In the genomic region with DNA sequence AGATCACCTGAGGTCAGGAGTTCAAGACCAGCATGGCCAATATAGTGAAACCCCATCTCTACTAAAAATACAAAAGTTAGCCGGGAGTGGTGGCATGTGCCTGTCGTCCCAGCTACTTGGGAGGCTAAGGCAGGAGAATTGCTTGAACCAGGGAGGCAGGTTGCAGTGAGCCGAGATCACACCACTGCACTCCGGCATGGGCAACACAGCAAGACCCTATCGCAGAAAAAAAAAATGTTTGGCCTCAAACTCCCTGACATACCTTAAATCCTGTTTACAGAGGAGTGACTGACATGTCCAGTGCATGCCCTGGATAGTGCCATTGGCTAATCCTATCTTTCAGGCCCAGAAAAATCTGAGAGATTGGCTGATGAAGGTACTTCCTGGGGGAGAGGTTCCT, we compare ENCODE assay signal across 22 cellular contexts. TPM values are rescaled to one million over a fixed set of nuclear protein-coding genes. Genes with fewer than 3 reads are reported as not detected.
DNase-seq lines count a peak whose midpoint lies in the region; ATAC-seq, FAIRE-seq and TF ChIP-seq lines count a peak whose summit lies in the region.
"Had no signal": no experiment of that assay in that cellular context is flagged by ENCODE, and none has a peak within 500 bp of the region (broad histone marks: within the 10 kb centered on the region; RNA-seq: fewer than 3 reads in every experiment).

No MANE protein-coding gene starts in this region.

- 89% methylated on average over 5 of the region's 5 CpGs for WGBS in HepG2 (ENCODE audit: low lambda C conversion rate)
- WGBS in right lobe of liver (ENCODE audit: insufficient coverage, low coverage, low lambda C conversion rate, missing lambda C conversion rate), result 80% methylated on average over 1 of the region's 5 CpGs

- in situ Hi-C loops in HepG2 (cut with HindIII; ENCODE audit: extremely low pct_ligation_motif_present, low pct_unique_long_range_greater_than_20kb), result no loop called here

- POLR2A ChIA-PET in HepG2 (lab: Yijun Ruan, JAX), result no interaction called here
- POLR2A ChIA-PET in WTC11 (lab: Charles Lee), result no interaction called here

- H3K27ac Mint-ChIP-seq in WTC11 (no peak overlapping the region), neural crest cell (ENCODE audit: unreplicated experiment) (peak overlapping the region; percentile 75)
- H3K27ac Mint-ChIP-seq: B cell; CD4-positive, alpha-beta T cell; CD8-positive, alpha-beta T cell had no signal

- TF ChIP-seq CTCF in HepG2 (CRISPR knock-in tag; IDR thresholded peaks at IDR 0.05) (no peak), right lobe of liver (IDR thresholded peaks at IDR 0.05) (no peak), WTC11 (IDR thresholded peaks at IDR 0.05) (no peak), neural crest cell (conservative IDR thresholded peaks at IDR 0.05) (no peak)

- BruUV-seq in HepG2 (replicated peaks; lab: Mats Ljungman, UMichigan), result no TSS peak

- H3K27me3 Mint-ChIP-seq in WTC11 (ENCODE audit: low read depth) (peaks cover 10% of the 10 kb centered on the region), neural crest cell (ENCODE audit: low read depth) (peaks cover 10% of the 10 kb centered on the region)
- H3K27me3 Mint-ChIP-seq: B cell had no signal

- H4K20me1 ChIP-seq in HepG2 (ENCODE audit: insufficient read depth, low read length), result no peaks in the 10 kb centered on the region

- TF ChIP-seq EP300 in HepG2 (IDR thresholded peaks at IDR 0.05; ENCODE audit: low read depth in 2 of 2, low read length in 2 of 2) (no peak), HepG2 (CRISPR knock-in tag; IDR thresholded peaks at IDR 0.05; ENCODE audit: borderline replicate concordance) (no peak)

- H3K4me2 ChIP-seq in HepG2 (ENCODE audit: low read depth, low read length), result no peak overlapping the region
- H3K4me2 ChIP-seq: A549; BLaER1 treated with 17β-estradiol and CSF1 and Interleukin-3, amounts not matched to agents 10 nM and 100 nM had no signal

- H3K4me3 Mint-ChIP-seq in WTC11 (no peak overlapping the region), neural crest cell (no peak overlapping the region)
- H3K4me3 Mint-ChIP-seq: B cell; CD4-positive, alpha-beta T cell; CD8-positive, alpha-beta T cell had no signal

- H3K9me3 Mint-ChIP-seq in WTC11 (no peaks in the 10 kb centered on the region), neural crest cell (no peaks in the 10 kb centered on the region)
- H3K9me3 Mint-ChIP-seq: CD4-positive, alpha-beta T cell; CD8-positive, alpha-beta T cell had no signal

- CTCF ChIA-PET in HepG2 (lab: Yijun Ruan, JAX; ENCODE audit: low intra/inter-chr PET ratio, low total read pairs), result no interaction called here
- CTCF ChIA-PET in WTC11 (lab: Charles Lee), result no interaction called here

- intact Hi-C loops in HepG2 (cut with micrococcal nuclease; ENCODE audit: unreplicated experiment) (no loop called here), right lobe of liver (cut with DNase I) (no loop called here)

- H3K9ac ChIP-seq in HepG2 (ENCODE audit: insufficient read depth, low read depth, low read length), result no peak overlapping the region
- H3K9ac ChIP-seq: BLaER1 treated with 17β-estradiol and CSF1 and Interleukin-3, amounts not matched to agents 10 nM and 100 nM had no signal

- H3K4me3 ChIP-seq in HepG2 (replicated peaks in 1 of 3; ENCODE audit: insufficient read depth in 1 of 3, low read depth in 2 of 3, low read length in 3 of 3) (no peak overlapping the region), right lobe of liver (no peak overlapping the region)
- H3K4me3 ChIP-seq: A549; BLaER1 treated with 17β-estradiol and CSF1 and Interleukin-3, amounts not matched to agents 10 nM and 100 nM had no signal

- H3K27ac ChIP-seq in HepG2 (ENCODE audit: extremely low read length, insufficient read depth, low read length) (no peak overlapping the region), right lobe of liver (no peak overlapping the region)
- H3K27ac ChIP-seq: 22Rv1; A549; BLaER1 treated with 17β-estradiol and CSF1 and Interleukin-3, amounts not matched to agents 10 nM and 100 nM; C4-2B had no signal

- no peaks in the 10 kb centered on the region for H3K9me3 ChIP-seq in HepG2 (ENCODE audit: low read length)
- no peaks in the 10 kb centered on the region for H3K9me3 ChIP-seq in right lobe of liver
- H3K9me3 ChIP-seq: A549; BLaER1 treated with 17β-estradiol and CSF1 and Interleukin-3, amounts not matched to agents 10 nM and 100 nM; Caco-2 had no signal

- no peaks in the 10 kb centered on the region for H3K27me3 ChIP-seq in HepG2 (ENCODE audit: control insufficient read depth in 1 of 2, insufficient read depth in 2 of 2, low read length in 2 of 2)
- H3K27me3 ChIP-seq in right lobe of liver, result no peaks in the 10 kb centered on the region
- H3K27me3 ChIP-seq: BLaER1 treated with 17β-estradiol and CSF1 and Interleukin-3, amounts not matched to agents 10 nM and 100 nM had no signal

- no peaks in the 10 kb centered on the region for H3K4me1 ChIP-seq in HepG2 (ENCODE audit: insufficient read depth, low read length)
- H3K4me1 ChIP-seq in right lobe of liver, result no peaks in the 10 kb centered on the region
- H3K4me1 ChIP-seq: A549, Caco-2 had no signal

- ATAC-seq in HepG2, result no peak
- no peak for ATAC-seq in right lobe of liver
- no peak for ATAC-seq in WTC11
- no peak for ATAC-seq in HG03378 (IDR thresholded peaks at IDR 0.05; ENCODE audit: unreplicated experiment)
- ATAC-seq: CD8-positive, alpha-beta T cell had no signal

- DNase-seq in HepG2 (ENCODE audit: low spot score) (no peak), right lobe of liver (no peak), WTC11 (ENCODE audit: low spot score) (no peak), neural crest cell (ENCODE audit: low read depth, low spot score) (no peak)
- no peak for DNase-seq in activated naive CD4-positive, alpha-beta T cell treated with anti-CD3 and anti-CD28 coated beads, Interleukin-2, amount 50 U/mL, for 16 hours
- DNase-seq in stimulated activated naive CD4-positive, alpha-beta T cell treated with Interleukin-2 at 50 U/mL for 16 hours (lab: John Stamatoyannopoulos, UW), result no peak
- DNase-seq: Caco-2; Calu3; CD4-positive, alpha-beta T cell; CD8-positive, alpha-beta T cell; DMS79 treated with DMSO at 0.1 percent for 48 hours; GF-D8 had no signal

- no peak overlapping the region for H2AFZ ChIP-seq in HepG2 (ENCODE audit: low read length)

- TF ChIP-seq POLR2A in HepG2 (IDR thresholded peaks at IDR 0.05; ENCODE audit: insufficient read depth in 1 of 2, low read depth in 2 of 2, low read length in 2 of 2) (no peak), right lobe of liver (IDR thresholded peaks at IDR 0.05) (no peak)

- no peak for FAIRE-seq in HepG2 (lab: Jason Lieb, UNC)
- FAIRE-seq: A549, D721Med, G401.6, GM12891, GM19239 had no signal

- no peaks in the 10 kb centered on the region for H3K79me2 ChIP-seq in HepG2 (ENCODE audit: insufficient read depth, low read length)

- H3K4me1 Mint-ChIP-seq in WTC11, result peaks cover 2% of the 10 kb centered on the region; the same call in 1 of the 2 replicates
- H3K4me1 Mint-ChIP-seq in neural crest cell, result no peaks in the 10 kb centered on the region
- H3K4me1 Mint-ChIP-seq: B cell had no signal

- TF ChIP-seq RAD21 in HepG2 (CRISPR knock-in tag; IDR thresholded peaks at IDR 0.05), result no peak

- H3K36me3 ChIP-seq in HepG2 (replicated peaks in 1 of 2; ENCODE audit: control insufficient read depth in 1 of 2, insufficient read depth in 2 of 2, low read length in 2 of 2) (peaks cover 2 to 5% of the 10 kb centered on the region in 2 experiments; a peak in 2 of 5 replicates), right lobe of liver (no peaks in the 10 kb centered on the region)

- H3K36me3 Mint-ChIP-seq in WTC11 (no peaks in the 10 kb centered on the region; the same call in 1 of the 2 replicates), neural crest cell (ENCODE audit: low read depth) (peaks cover 2% of the 10 kb centered on the region)

RNA-seq across cellular contexts. Expression of a gene that starts 11.8 kb away (rescaled TPM):
- total RNA-seq in HepG2 (2016; rRNA removed; fragmentation: Illumina TruSeq; extraction: Trizol), result 8.0 and 11.5 TPM in 2 replicates
- 1.3 and 1.4 TPM in 2 replicates for total RNA-seq in HepG2 (2016; cell fraction: cytosol; rRNA removed; fragmentation: Illumina TruSeq; extraction: Trizol; ENCODE audit: low read depth)
- total RNA-seq in HepG2 (2016; cell fraction: insoluble cytoplasmic fraction; rRNA removed; fragmentation: Illumina TruSeq; extraction: Trizol), result 7.3 and 9.5 TPM in 2 replicates
- total RNA-seq in HepG2 (2016; cell fraction: membrane; rRNA removed; fragmentation: Illumina TruSeq; extraction: Trizol), result 5.6 and 5.7 TPM in 2 replicates
- total RNA-seq in HepG2 (2016; cell fraction: nucleus; rRNA removed; fragmentation: Illumina TruSeq; extraction: Trizol), result 3.4 and 4.6 TPM in 2 replicates
- polyA plus RNA-seq in HepG2 (2011; rRNA removed), result 2.3 and 2.7 TPM in 2 replicates
- 2.3 and 2.9 TPM in 2 replicates for polyA plus RNA-seq in HepG2 (2011; cell fraction: cytosol; rRNA removed)
- polyA plus RNA-seq in HepG2 (2011; cell fraction: nucleus; rRNA removed), result 1.4 and 1.5 TPM in 2 replicates
- 4.4 and 6.4 TPM in 2 replicates for polyA plus RNA-seq in HepG2 (2012)
- polyA plus RNA-seq in HepG2 (2016; cell fraction: cytosol; fragmentation: Illumina TruSeq; extraction: Trizol; ENCODE audit: low read depth), result 1.1 and 1.4 TPM in 2 replicates
- polyA plus RNA-seq in HepG2 (2016; cell fraction: insoluble cytoplasmic fraction; fragmentation: Illumina TruSeq; extraction: Trizol; ENCODE audit: low read depth), result 12.5 and 13.5 TPM in 2 replicates
- 3.2 and 5.2 TPM in 2 replicates for polyA plus RNA-seq in HepG2 (2016; cell fraction: membrane; fragmentation: Illumina TruSeq; extraction: Trizol; ENCODE audit: low read depth)
- polyA plus RNA-seq in HepG2 (2016; cell fraction: nucleus; fragmentation: Illumina TruSeq; extraction: Trizol; ENCODE audit: insufficient read depth, low read depth), result 6.1 and 6.6 TPM in 2 replicates
- polyA minus RNA-seq in HepG2 (2011; rRNA and poly(A)+ RNA removed; ENCODE audit: low replicate concordance), result 5.8 and 20.0 TPM in 2 replicates
- polyA minus RNA-seq in HepG2 (2011; cell fraction: cytosol; rRNA and poly(A)+ RNA removed), result 2.1 and 2.3 TPM in 2 replicates
- 1.4 and 1.7 TPM in 2 replicates for polyA minus RNA-seq in HepG2 (2011; cell fraction: nucleus; rRNA and poly(A)+ RNA removed)
- total RNA-seq in right lobe of liver, result 1 to 10 TPM; 1.6 to 3.3 (median 1.9) TPM
- 9.4 to 11.1 TPM (median 9.5 TPM) in 3 replicates for total RNA-seq in WTC11 (2021)
- total RNA-seq in neural crest cell, result 21.4 and 21.5 TPM in 2 replicates

RNA-seq across cellular contexts. Expression of a gene that starts 12.2 kb away (rescaled TPM):
- total RNA-seq in HepG2 (2016; rRNA removed; fragmentation: Illumina TruSeq; extraction: Trizol) (20.8 and 28.9 TPM in 2 replicates), right lobe of liver (10 to 100 TPM; 19.0 to 29.6 (median 23.5) TPM), WTC11 (2021) (52.2 to 56.9 TPM (median 53.9 TPM) in 3 replicates), neural crest cell (53.4 and 57.7 TPM in 2 replicates)
- total RNA-seq in HepG2 (2016; cell fraction: cytosol; rRNA removed; fragmentation: Illumina TruSeq; extraction: Trizol; ENCODE audit: low read depth), result 2.6 and 3.3 TPM in 2 replicates
- 21.2 and 27.9 TPM in 2 replicates for total RNA-seq in HepG2 (2016; cell fraction: insoluble cytoplasmic fraction; rRNA removed; fragmentation: Illumina TruSeq; extraction: Trizol)
- 9.1 and 10.1 TPM in 2 replicates for total RNA-seq in HepG2 (2016; cell fraction: membrane; rRNA removed; fragmentation: Illumina TruSeq; extraction: Trizol)
- 17.6 and 20.7 TPM in 2 replicates for total RNA-seq in HepG2 (2016; cell fraction: nucleus; rRNA removed; fragmentation: Illumina TruSeq; extraction: Trizol)
- 31.8 and 33.4 TPM in 2 replicates for polyA plus RNA-seq in HepG2 (2011; rRNA removed)
- polyA plus RNA-seq in HepG2 (2011; cell fraction: cytosol; rRNA removed), result 23.7 and 24.9 TPM in 2 replicates
- polyA plus RNA-seq in HepG2 (2011; cell fraction: nucleus; rRNA removed), result 27.2 and 33.2 TPM in 2 replicates
- 17.6 and 21.9 TPM in 2 replicates for polyA plus RNA-seq in HepG2 (2012)
- polyA plus RNA-seq in HepG2 (2016; cell fraction: cytosol; fragmentation: Illumina TruSeq; extraction: Trizol; ENCODE audit: low read depth), result 0.47 and 0.53 TPM in 2 replicates
- polyA plus RNA-seq in HepG2 (2016; cell fraction: insoluble cytoplasmic fraction; fragmentation: Illumina TruSeq; extraction: Trizol; ENCODE audit: low read depth), result 22.0 and 23.3 TPM in 2 replicates
- polyA plus RNA-seq in HepG2 (2016; cell fraction: membrane; fragmentation: Illumina TruSeq; extraction: Trizol; ENCODE audit: low read depth), result 3.1 and 4.1 TPM in 2 replicates
- polyA plus RNA-seq in HepG2 (2016; cell fraction: nucleus; fragmentation: Illumina TruSeq; extraction: Trizol; ENCODE audit: insufficient read depth, low read depth), result 21.7 and 22.1 TPM in 2 replicates
- 188 and 239 TPM in 2 replicates for polyA minus RNA-seq in HepG2 (2011; rRNA and poly(A)+ RNA removed; ENCODE audit: low replicate concordance)
- 49.5 and 56.5 TPM in 2 replicates for polyA minus RNA-seq in HepG2 (2011; cell fraction: cytosol; rRNA and poly(A)+ RNA removed)
- 32.8 and 43.5 TPM in 2 replicates for polyA minus RNA-seq in HepG2 (2011; cell fraction: nucleus; rRNA and poly(A)+ RNA removed)

RNA-seq across cellular contexts. Expression of a gene that starts 12.4 kb away (rescaled TPM):
- total RNA-seq in HepG2 (2016; rRNA removed; fragmentation: Illumina TruSeq; extraction: Trizol) (9.7 and 12.0 TPM in 2 replicates), right lobe of liver (1 to 10 TPM; 6.0 to 9.0 (median 7.0) TPM), WTC11 (2021) (10.6 to 14.2 TPM (median 13.6 TPM) in 3 replicates), neural crest cell (23.6 and 25.3 TPM in 2 replicates)
- total RNA-seq in HepG2 (2016; cell fraction: cytosol; rRNA removed; fragmentation: Illumina TruSeq; extraction: Trizol; ENCODE audit: low read depth), result 2.7 and 3.8 TPM in 2 replicates
- total RNA-seq in HepG2 (2016; cell fraction: insoluble cytoplasmic fraction; rRNA removed; fragmentation: Illumina TruSeq; extraction: Trizol), result 11.0 TPM in 2 replicates
- 3.2 and 4.5 TPM in 2 replicates for total RNA-seq in HepG2 (2016; cell fraction: membrane; rRNA removed; fragmentation: Illumina TruSeq; extraction: Trizol)
- total RNA-seq in HepG2 (2016; cell fraction: nucleus; rRNA removed; fragmentation: Illumina TruSeq; extraction: Trizol), result 9.5 and 10.7 TPM in 2 replicates
- 7.7 and 8.5 TPM in 2 replicates for polyA plus RNA-seq in HepG2 (2011; rRNA removed)
- polyA plus RNA-seq in HepG2 (2011; cell fraction: cytosol; rRNA removed), result 3.2 and 3.9 TPM in 2 replicates
- polyA plus RNA-seq in HepG2 (2011; cell fraction: nucleus; rRNA removed), result 19.9 and 25.7 TPM in 2 replicates
- 5.9 and 7.4 TPM in 2 replicates for polyA plus RNA-seq in HepG2 (2012)
- 0.76 and 0.99 TPM in 2 replicates for polyA plus RNA-seq in HepG2 (2016; cell fraction: cytosol; fragmentation: Illumina TruSeq; extraction: Trizol; ENCODE audit: low read depth)
- polyA plus RNA-seq in HepG2 (2016; cell fraction: insoluble cytoplasmic fraction; fragmentation: Illumina TruSeq; extraction: Trizol; ENCODE audit: low read depth), result 7.3 and 8.2 TPM in 2 replicates
- 1.7 and 1.8 TPM in 2 replicates for polyA plus RNA-seq in HepG2 (2016; cell fraction: membrane; fragmentation: Illumina TruSeq; extraction: Trizol; ENCODE audit: low read depth)
- polyA plus RNA-seq in HepG2 (2016; cell fraction: nucleus; fragmentation: Illumina TruSeq; extraction: Trizol; ENCODE audit: insufficient read depth, low read depth), result 25.9 and 26.7 TPM in 2 replicates
- 6.5 and 29.5 TPM in 2 replicates for polyA minus RNA-seq in HepG2 (2011; rRNA and poly(A)+ RNA removed; ENCODE audit: low replicate concordance)
- polyA minus RNA-seq in HepG2 (2011; cell fraction: cytosol; rRNA and poly(A)+ RNA removed), result 4.1 and 4.3 TPM in 2 replicates
- polyA minus RNA-seq in HepG2 (2011; cell fraction: nucleus; rRNA and poly(A)+ RNA removed), result 33.3 and 38.8 TPM in 2 replicates

RNA-seq across cellular contexts. Expression of a gene that starts 29.6 kb away (rescaled TPM):
- total RNA-seq in HepG2 (2016; rRNA removed; fragmentation: Illumina TruSeq; extraction: Trizol) (0.27 TPM in 1 of 2 replicates, not detected in the other), right lobe of liver (under 1 TPM in 5 of 6 experiments, not detected in 1; 0.06 to 0.73 (median 0.13) TPM), WTC11 (2021) (0.17 to 0.30 TPM (median 0.18 TPM) in 3 replicates), neural crest cell (0.71 and 0.84 TPM in 2 replicates)
- total RNA-seq in HepG2 (2016; cell fraction: cytosol; rRNA removed; fragmentation: Illumina TruSeq; extraction: Trizol; ENCODE audit: low read depth), result not detected in 2 replicates
- total RNA-seq in HepG2 (2016; cell fraction: insoluble cytoplasmic fraction; rRNA removed; fragmentation: Illumina TruSeq; extraction: Trizol), result 0.04 and 0.09 TPM in 2 replicates
- total RNA-seq in HepG2 (2016; cell fraction: membrane; rRNA removed; fragmentation: Illumina TruSeq; extraction: Trizol), result 0.07 TPM in 1 of 2 replicates, not detected in the other
- total RNA-seq in HepG2 (2016; cell fraction: nucleus; rRNA removed; fragmentation: Illumina TruSeq; extraction: Trizol), result 0.09 and 0.22 TPM in 2 replicates
- 0.03 TPM in 2 replicates for polyA plus RNA-seq in HepG2 (2011; rRNA removed)
- polyA plus RNA-seq in HepG2 (2011; cell fraction: cytosol; rRNA removed), result not detected in 2 replicates
- polyA plus RNA-seq in HepG2 (2011; cell fraction: nucleus; rRNA removed), result 0.09 and 0.11 TPM in 2 replicates
- 0.03 TPM in 1 of 2 replicates, not detected in the other for polyA plus RNA-seq in HepG2 (2012)
- polyA plus RNA-seq in HepG2 (2016; cell fraction: cytosol; fragmentation: Illumina TruSeq; extraction: Trizol; ENCODE audit: low read depth), result not detected in 2 replicates
- not detected in 2 replicates for polyA plus RNA-seq in HepG2 (2016; cell fraction: insoluble cytoplasmic fraction; fragmentation: Illumina TruSeq; extraction: Trizol; ENCODE audit: low read depth)
- not detected in 2 replicates for polyA plus RNA-seq in HepG2 (2016; cell fraction: membrane; fragmentation: Illumina TruSeq; extraction: Trizol; ENCODE audit: low read depth)
- 1.1 and 1.3 TPM in 2 replicates for polyA plus RNA-seq in HepG2 (2016; cell fraction: nucleus; fragmentation: Illumina TruSeq; extraction: Trizol; ENCODE audit: insufficient read depth, low read depth)
- 0.47 TPM in 1 of 2 replicates, not detected in the other for polyA minus RNA-seq in HepG2 (2011; rRNA and poly(A)+ RNA removed; ENCODE audit: low replicate concordance)
- not detected in 2 replicates for polyA minus RNA-seq in HepG2 (2011; cell fraction: cytosol; rRNA and poly(A)+ RNA removed)
- polyA minus RNA-seq in HepG2 (2011; cell fraction: nucleus; rRNA and poly(A)+ RNA removed), result 0.37 and 0.52 TPM in 2 replicates

RNA-seq across cellular contexts. Expression of a gene that starts 45.5 kb away (rescaled TPM):
- total RNA-seq in HepG2 (2016; rRNA removed; fragmentation: Illumina TruSeq; extraction: Trizol), result not detected in 2 replicates
- total RNA-seq in HepG2 (2016; cell fraction: cytosol; rRNA removed; fragmentation: Illumina TruSeq; extraction: Trizol; ENCODE audit: low read depth), result not detected in 2 replicates
- total RNA-seq in HepG2 (2016; cell fraction: insoluble cytoplasmic fraction; rRNA removed; fragmentation: Illumina TruSeq; extraction: Trizol), result not detected in 2 replicates
- total RNA-seq in HepG2 (2016; cell fraction: membrane; rRNA removed; fragmentation: Illumina TruSeq; extraction: Trizol), result 0.06 TPM in 1 of 2 replicates, not detected in the other
- total RNA-seq in HepG2 (2016; cell fraction: nucleus; rRNA removed; fragmentation: Illumina TruSeq; extraction: Trizol), result not detected in 2 replicates
- polyA plus RNA-seq in HepG2 (2011; rRNA removed), result not detected in 2 replicates
- not detected in 2 replicates for polyA plus RNA-seq in HepG2 (2011; cell fraction: cytosol; rRNA removed)
- polyA plus RNA-seq in HepG2 (2011; cell fraction: nucleus; rRNA removed), result not detected in 2 replicates
- not detected in 2 replicates for polyA plus RNA-seq in HepG2 (2012)
- polyA plus RNA-seq in HepG2 (2016; cell fraction: cytosol; fragmentation: Illumina TruSeq; extraction: Trizol; ENCODE audit: low read depth), result not detected in 2 replicates
- polyA plus RNA-seq in HepG2 (2016; cell fraction: insoluble cytoplasmic fraction; fragmentation: Illumina TruSeq; extraction: Trizol; ENCODE audit: low read depth), result not detected in 2 replicates
- polyA plus RNA-seq in HepG2 (2016; cell fraction: membrane; fragmentation: Illumina TruSeq; extraction: Trizol; ENCODE audit: low read depth), result not detected in 2 replicates
- polyA plus RNA-seq in HepG2 (2016; cell fraction: nucleus; fragmentation: Illumina TruSeq; extraction: Trizol; ENCODE audit: insufficient read depth, low read depth), result not detected in 2 replicates
- not detected in 2 replicates for polyA minus RNA-seq in HepG2 (2011; rRNA and poly(A)+ RNA removed; ENCODE audit: low replicate concordance)
- not detected in 2 replicates for polyA minus RNA-seq in HepG2 (2011; cell fraction: cytosol; rRNA and poly(A)+ RNA removed)
- polyA minus RNA-seq in HepG2 (2011; cell fraction: nucleus; rRNA and poly(A)+ RNA removed), result not detected in 2 replicates
- 1 to 10 TPM in 4 of 6 experiments, under 1 TPM in 2; 0.48 to 1.6 (median 1.2) TPM for total RNA-seq in right lobe of liver
- 0.11 to 0.18 TPM in 2 of 3 replicates, not detected in the other for total RNA-seq in WTC11 (2021)
- total RNA-seq in neural crest cell, result not detected in 2 replicates
- total RNA-seq: Caco-2 had no signal
- polyA plus RNA-seq: A549 had no signal
